ENCODE assay signal across 21 cellular contexts in the genomic region with DNA sequence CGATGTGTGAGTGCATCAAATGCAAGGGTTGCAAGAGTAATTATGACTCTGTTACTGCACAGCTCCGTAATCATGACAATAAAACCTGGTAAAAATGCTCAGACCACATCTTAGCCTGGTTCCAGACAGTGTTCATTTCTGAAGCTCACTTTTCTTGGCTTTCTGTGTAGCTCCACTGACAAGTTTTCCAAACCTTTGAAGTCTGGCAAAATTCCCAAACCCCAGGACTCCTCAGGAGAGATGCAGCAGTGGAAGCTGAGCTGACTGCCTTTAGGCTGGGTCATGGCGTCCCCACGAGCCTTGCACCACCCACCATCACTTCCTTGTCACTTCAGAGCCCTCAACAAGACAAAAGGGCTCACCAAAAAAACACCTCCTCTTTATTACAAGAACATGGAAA.
"Had no signal": no experiment of that assay in that cellular context is flagged by ENCODE, and none has a peak within 500 bp of the region (broad histone marks: within the 10 kb centered on the region; RNA-seq: fewer than 3 reads in every experiment).

No MANE protein-coding gene starts in this region.

- H3K27me3 Mint-ChIP-seq: effector memory CD8-positive, alpha-beta T cell; memory B cell had no signal

- H3K36me3 ChIP-seq: esophagus muscularis mucosa, left ventricle myocardium inferior, lower lobe of right lung, sigmoid colon, stomach, thoracic aorta, transverse colon had no signal

- H3K4me3 Mint-ChIP-seq: effector memory CD8-positive, alpha-beta T cell; memory B cell; mesothelial cell of epicardium; nephron progenitor cell had no signal

- H3K79me2 ChIP-seq: hepatocyte had no signal

- H3K9me3 Mint-ChIP-seq: mesothelial cell of epicardium, nephron progenitor cell had no signal

- H3K36me3 Mint-ChIP-seq: memory B cell, mesothelial cell of epicardium had no signal

- H3K9me3 ChIP-seq: esophagus muscularis mucosa, left ventricle myocardium inferior, lower lobe of right lung, sigmoid colon, stomach, thoracic aorta, transverse colon had no signal

- H3K27me3 ChIP-seq: esophagus muscularis mucosa, foreskin keratinocyte, hepatocyte, sigmoid colon, stomach, transverse colon had no signal

- H3K27ac Mint-ChIP-seq: effector memory CD8-positive, alpha-beta T cell; memory B cell; mesothelial cell of epicardium; nephron progenitor cell had no signal

- ATAC-seq: effector memory CD8-positive, alpha-beta T cell; foreskin keratinocyte; left cardiac atrium; lower lobe of right lung had no signal

- H3K4me1 Mint-ChIP-seq: memory B cell, nephron progenitor cell had no signal

- H2AFZ ChIP-seq: hepatocyte had no signal

- DNase-seq: effector memory CD8-positive, alpha-beta T cell; foreskin keratinocyte; head of caudate nucleus; kidney; left cardiac atrium; left ventricle myocardium inferior; lower lobe of right lung; nephron progenitor cell; sigmoid colon; stimulated activated CD4-positive, alpha-beta T cell treated with anti-CD3 and anti-CD28 coated beads, Interleukin-12 subunit alpha, Interleukin-12 subunit beta, amount 100 ng/mL, for 4 hours; stimulated activated naive CD4-positive, alpha-beta T cell; stomach; substantia nigra; transverse colon had no signal

- H3K4me2 ChIP-seq: hepatocyte had no signal

- H3K4me3 ChIP-seq: esophagus muscularis mucosa, hepatocyte, left ventricle myocardium inferior, lower lobe of right lung, sigmoid colon, skin epidermis, stomach, thoracic aorta, transverse colon had no signal

- H3K4me1 ChIP-seq: esophagus muscularis mucosa, foreskin keratinocyte, left ventricle myocardium inferior, lower lobe of right lung, stomach, transverse colon had no signal

- H3K27ac ChIP-seq: epithelial cell of prostate, esophagus muscularis mucosa, foreskin keratinocyte, hepatocyte, left ventricle myocardium inferior, lower lobe of right lung, sigmoid colon, skin epidermis, stomach, thoracic aorta, transverse colon had no signal
